In the genomic region with DNA sequence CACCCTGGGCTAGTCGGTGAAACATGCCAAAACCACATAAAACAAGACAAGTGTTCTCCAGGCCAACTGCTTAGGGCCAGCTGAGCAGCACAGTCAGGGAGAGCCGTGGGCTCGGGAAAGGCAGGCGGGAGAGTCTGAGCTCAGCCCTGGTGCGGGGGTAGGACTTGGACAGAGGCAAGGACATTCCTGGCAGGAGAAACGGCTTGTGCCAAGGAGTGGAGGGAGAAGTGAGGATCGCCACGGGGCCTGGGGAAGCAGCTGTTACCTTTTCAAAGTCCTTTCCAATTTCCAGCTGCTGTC, we compare ENCODE assay signal across 9 cellular contexts. TPM values are rescaled to one million over a fixed set of nuclear protein-coding genes. Genes with fewer than 3 reads are reported as not detected.
A peak's percentile ranks its signal among the peaks of the same experiment; 100 is the strongest.
DNase-seq lines count a peak whose midpoint lies in the region; ATAC-seq, FAIRE-seq and TF ChIP-seq lines count a peak whose summit lies in the region.
"Had no signal": no experiment of that assay in that cellular context is flagged by ENCODE, and none has a peak within 500 bp of the region (broad histone marks: within the 10 kb centered on the region; RNA-seq: fewer than 3 reads in every experiment).

No MANE protein-coding gene starts in this region.

- POLR2A ChIA-PET in CD4-positive, alpha-beta memory T cell (lab: Charles Lee; ENCODE audit: partially characterized antibody) = no interaction called here

- H3K27ac ChIP-seq in layer of hippocampus (ENCODE audit: low read depth, low read length) (peak overlapping the region; percentile 5), testis (peak overlapping the region in 1 of 2 donors; percentile 1)
- no peak overlapping the region for H3K27ac ChIP-seq in CD4-positive, alpha-beta memory T cell (ENCODE audit: low read depth, low read length)

- H3K36me3 Mint-ChIP-seq in HFFc6 (ENCODE audit: low read depth) = no peaks in the 10 kb centered on the region
- H3K36me3 Mint-ChIP-seq in CD4-positive, alpha-beta memory T cell = no peaks in the 10 kb centered on the region

- H3K36me3 ChIP-seq in bronchial epithelial cell (ENCODE audit: control insufficient read depth, insufficient read depth, low read length) (no peaks in the 10 kb centered on the region), testis (ENCODE audit: low read depth, missing control alignments) (no peaks in the 10 kb centered on the region)
- H3K36me3 ChIP-seq in CD4-positive, alpha-beta memory T cell (ENCODE audit: insufficient read depth, low read length) = no peaks in the 10 kb centered on the region

- peaks cover 17% of the 10 kb centered on the region for H3K27me3 Mint-ChIP-seq in HFFc6 (ENCODE audit: insufficient read depth)
- H3K27me3 Mint-ChIP-seq in CD4-positive, alpha-beta memory T cell = peaks cover 22% of the 10 kb centered on the region in 2 donors

- no peak overlapping the region for H3K4me3 Mint-ChIP-seq in HFFc6
- no peak overlapping the region for H3K4me3 Mint-ChIP-seq in CD4-positive, alpha-beta memory T cell

- H3K27me3 ChIP-seq in bronchial epithelial cell (ENCODE audit: control insufficient read depth, insufficient read depth, low read length) (peaks cover 32% of the 10 kb centered on the region), layer of hippocampus (ENCODE audit: control insufficient read depth, insufficient read depth, low read length) (no peaks in the 10 kb centered on the region), testis (no peaks in the 10 kb centered on the region)
- peaks cover 8% of the 10 kb centered on the region for H3K27me3 ChIP-seq in CD4-positive, alpha-beta memory T cell (ENCODE audit: insufficient read depth, low read length)

- DNase-seq in HFFc6 (peak; percentile 36), bronchial epithelial cell (ENCODE audit: low read depth) (peak; percentile 23), testis (peak; percentile 87)
- no peak for DNase-seq in activated effector memory CD4-positive, alpha-beta T cell treated with anti-CD3 and anti-CD28 coated beads, Interleukin-2, amount 50 U/mL, for 16 hours
- no peak for DNase-seq in CD4-positive, alpha-beta memory T cell

- intact Hi-C loops in testis (cut with DNase I; ENCODE audit: low total_unique reads) = no loop called here
- intact Hi-C loops in CD4-positive, alpha-beta memory T cell (cut with micrococcal nuclease) = no loop called here

- CTCF ChIA-PET in CD4-positive, alpha-beta memory T cell (lab: Charles Lee; ENCODE audit: partially characterized antibody) = interaction anchor here (1.1 kb wide), 1 partner anchor 213 kb away, joined by 3 read pairs; no protein-coding TSS in a partner anchor

- H3K4me1 Mint-ChIP-seq in HFFc6 (ENCODE audit: low read depth) = peaks cover 39% of the 10 kb centered on the region
- peaks cover 3 to 10% (median 8%) of the 10 kb centered on the region in 4 donors for H3K4me1 Mint-ChIP-seq in CD4-positive, alpha-beta memory T cell

- ATAC-seq in HG02840 (IDR thresholded peaks at IDR 0.05; ENCODE audit: low FRiP score, unreplicated experiment) (no peak), HG03025 (IDR thresholded peaks at IDR 0.05; ENCODE audit: low FRiP score, unreplicated experiment) (no peak)

- H3K4me3 ChIP-seq in bronchial epithelial cell (ENCODE audit: low read depth, low read length) (no peak overlapping the region), testis (no peak overlapping the region)
- no peak overlapping the region for H3K4me3 ChIP-seq in CD4-positive, alpha-beta memory T cell (ENCODE audit: low read length in 2 of 2)

- no peak for FAIRE-seq in bronchial epithelial cell (lab: Jason Lieb, UNC)

- H3K4me1 ChIP-seq in testis = peaks cover 38% of the 10 kb centered on the region
- no peaks in the 10 kb centered on the region for H3K4me1 ChIP-seq in CD4-positive, alpha-beta memory T cell (ENCODE audit: insufficient read depth, low read length)

- no peaks in the 10 kb centered on the region for H3K9me3 Mint-ChIP-seq in HFFc6
- no peaks in the 10 kb centered on the region for H3K9me3 Mint-ChIP-seq in CD4-positive, alpha-beta memory T cell

- H3K27ac Mint-ChIP-seq in HFFc6 = peak overlapping the region; percentile 30; the same call in 1 of the 2 replicates
- peak overlapping the region in 1 of 7 donors; percentile 8 for H3K27ac Mint-ChIP-seq in CD4-positive, alpha-beta memory T cell

- WGBS in testis, 2 donors = 26 to 33% methylated on average over 8 of the region's 8 CpGs

- H3K9me3 ChIP-seq in testis = no peaks in the 10 kb centered on the region
- H3K9me3 ChIP-seq in CD4-positive, alpha-beta memory T cell (ENCODE audit: control insufficient read depth in 1 of 2, low read length in 2 of 2) = no peaks in the 10 kb centered on the region

- TF ChIP-seq CTCF in HFFc6 (IDR thresholded peaks at IDR 0.05) = no peak
- TF ChIP-seq CTCF in bronchial epithelial cell (IDR thresholded peaks at IDR 0.05; ENCODE audit: insufficient read depth, low read length, severe bottlenecking) = no peak
- TF ChIP-seq CTCF in testis (IDR thresholded peaks at IDR 0.05) = no peak

- TF ChIP-seq POLR2A in testis (IDR thresholded peaks at IDR 0.05) = no peak

RNA-seq across cellular contexts. Expression of gene ELN, which starts 4.2 kb away (rescaled TPM):
- 10 to 100 TPM in 5 of 6 experiments, 1 to 10 TPM in 1; 4.7 to 25.8 (median 19.1) TPM for total RNA-seq in HFFc6 (2021; fragmentation: NEBNext Ultra II Directional; extraction: Animal tissue kit (Norgen Biotek cat#: 25700))
- total RNA-seq in bronchial epithelial cell (under 0.01 TPM in 2 replicates), testis (10 to 100 TPM; 24.6 to 35.2 TPM)
- 55.9 TPM for polyA plus RNA-seq in testis (ENCODE audit: insufficient read depth, low read depth, low replicate concordance)
- not detected for total RNA-seq in CD4-positive, alpha-beta memory T cell
- polyA plus RNA-seq in CD4-positive, alpha-beta memory T cell = not detected
- total RNA-seq: T-helper 2 cell treated with Interferon-gamma antibody and Interleukin-4, amounts not matched to agents 100 ng/mL and 5 ng/mL, for 36 hours had no signal

RNA-seq across cellular contexts. Expression of gene LIMK1, which starts 51.5 kb away (rescaled TPM):
- 10 to 100 TPM; 57.8 to 75.6 (median 67.2) TPM for total RNA-seq in HFFc6 (2021; fragmentation: NEBNext Ultra II Directional; extraction: Animal tissue kit (Norgen Biotek cat#: 25700))
- total RNA-seq in bronchial epithelial cell = 11.6 and 16.6 TPM in 2 replicates
- 10 to 100 TPM; 42.4 to 54.8 TPM for total RNA-seq in testis
- 38.6 TPM for polyA plus RNA-seq in testis (ENCODE audit: insufficient read depth, low read depth, low replicate concordance)
- total RNA-seq in CD4-positive, alpha-beta memory T cell = 10 to 100 TPM; 13.4 to 15.1 TPM
- polyA plus RNA-seq in CD4-positive, alpha-beta memory T cell = 1 to 10 TPM in 1 of 2 donors, under 1 TPM in 1; 0.42 to 4.9 TPM

Comparison
In these comparisons a context has a peak if more than half of its experiments do, and no peak if none do; other contexts are left out.
1. DNase-seq: peak in HFFc6 (single experiment), bronchial epithelial cell (single experiment) and testis (single experiment); none in activated effector memory CD4-positive, alpha-beta T cell treated with anti-CD3 and anti-CD28 coated beads, Interleukin-2, amount 50 U/mL, for 16 hours (single experiment) and CD4-positive, alpha-beta memory T cell (0 of 5).